ENCODE assay signal across 22 cellular contexts in genomic region chr2:166125557-166125956, GRCh38. TPM values are rescaled to one million over a fixed set of nuclear protein-coding genes. Genes with fewer than 3 reads are reported as not detected.
"Had no signal": no experiment of that assay in that cellular context is flagged by ENCODE, and none has a peak within 500 bp of the region (broad histone marks: within the 10 kb centered on the region; RNA-seq: fewer than 3 reads in every experiment).

No MANE protein-coding gene starts in this region.

- H3K27me3 ChIP-seq: colonic mucosa, gastrocnemius medialis, sigmoid colon, testis had no signal

- H3K4me3 ChIP-seq: colonic mucosa, gastrocnemius medialis, sigmoid colon, stomach, testis had no signal

- H3K27ac Mint-ChIP-seq: activated B cell treated with CpG ODN at 0.5 μM for 24 hours; activated CD4-positive, alpha-beta memory T cell treated with anti-CD3 and anti-CD28 coated beads, Interleukin-2, amount 10 ng/mL, durations not matched to agents 7 days and 5 days; activated CD8-positive, alpha-beta memory T cell treated with anti-CD3 and anti-CD28 coated beads, Interleukin-2, amount 10 ng/mL, durations not matched to agents 7 days and 5 days; activated naive CD8-positive, alpha-beta T cell treated with anti-CD3 and anti-CD28 coated beads for 36 hours; activated T-helper 17 cell treated with anti-CD3 and anti-CD28 coated beads, Interleukin-2, amount 50 U/mL, for 72 hours; natural killer cell; stimulated activated effector memory CD8-positive, alpha-beta T cell treated with anti-CD3 and anti-CD28 coated beads, Interleukin-12 subunit alpha, Interleukin-12 subunit beta, amount 100 ng/mL, for 72 hours; type B pancreatic cell had no signal

- ATAC-seq: activated CD8-positive, alpha-beta memory T cell treated with anti-CD3 and anti-CD28 coated beads, Interleukin-2, amount 10 ng/mL, durations not matched to agents 7 days and 5 days; activated T-helper 17 cell treated with anti-CD3 and anti-CD28 coated beads, Interleukin-2, amount 50 U/mL, for 72 hours; gastrocnemius medialis; left lobe of liver; natural killer cell; stimulated activated effector memory CD8-positive, alpha-beta T cell treated with anti-CD3 and anti-CD28 coated beads, Interleukin-12 subunit alpha, Interleukin-12 subunit beta, amount 100 ng/mL, for 72 hours had no signal

- H3K4me1 Mint-ChIP-seq: activated CD4-positive, alpha-beta memory T cell treated with anti-CD3 and anti-CD28 coated beads, Interleukin-2, amount 10 ng/mL, durations not matched to agents 7 days and 5 days; activated naive CD8-positive, alpha-beta T cell treated with anti-CD3 and anti-CD28 coated beads for 36 hours had no signal

- H3K27ac ChIP-seq: colonic mucosa, gastrocnemius medialis, sigmoid colon, stomach, testis had no signal

- H3K4me3 Mint-ChIP-seq: activated B cell treated with CpG ODN at 0.5 μM for 24 hours; activated CD4-positive, alpha-beta memory T cell treated with anti-CD3 and anti-CD28 coated beads, Interleukin-2, amount 10 ng/mL, durations not matched to agents 7 days and 5 days; activated CD8-positive, alpha-beta memory T cell treated with anti-CD3 and anti-CD28 coated beads, Interleukin-2, amount 10 ng/mL, durations not matched to agents 7 days and 5 days; activated naive CD8-positive, alpha-beta T cell treated with anti-CD3 and anti-CD28 coated beads for 36 hours; activated T-helper 17 cell treated with anti-CD3 and anti-CD28 coated beads, Interleukin-2, amount 50 U/mL, for 72 hours; natural killer cell; stimulated activated effector memory CD8-positive, alpha-beta T cell treated with anti-CD3 and anti-CD28 coated beads, Interleukin-12 subunit alpha, Interleukin-12 subunit beta, amount 100 ng/mL, for 72 hours; type B pancreatic cell had no signal

- DNase-seq: activated B cell treated with CpG ODN at 0.5 μM for 24 hours; activated CD4-positive, alpha-beta memory T cell treated with anti-CD3 and anti-CD28 coated beads, Interleukin-2, amount 10 ng/mL, durations not matched to agents 7 days and 5 days; activated CD4-positive, alpha-beta T cell treated with anti-CD3 and anti-CD28 coated beads for 4 hours; activated CD8-positive, alpha-beta memory T cell treated with anti-CD3 and anti-CD28 coated beads, Interleukin-2, amount 10 ng/mL, durations not matched to agents 7 days and 5 days; activated naive CD4-positive, alpha-beta T cell; activated naive CD8-positive, alpha-beta T cell treated with anti-CD3 and anti-CD28 coated beads for 36 hours; central memory CD4-positive, alpha-beta T cell; colonic mucosa; erythroblast; gastrocnemius medialis; kidney; natural killer cell; sigmoid colon; stimulated activated CD4-positive, alpha-beta T cell treated with anti-CD3 and anti-CD28 coated beads, Interleukin-4, amount 100 ng/mL, for 24 hours; stomach; T-helper 2 cell; testis had no signal

- H3K4me1 ChIP-seq: colonic mucosa, gastrocnemius medialis, testis had no signal

- H3K36me3 Mint-ChIP-seq: activated CD8-positive, alpha-beta memory T cell treated with anti-CD3 and anti-CD28 coated beads, Interleukin-2, amount 10 ng/mL, durations not matched to agents 7 days and 5 days; activated naive CD8-positive, alpha-beta T cell treated with anti-CD3 and anti-CD28 coated beads for 36 hours; natural killer cell; stimulated activated effector memory CD8-positive, alpha-beta T cell treated with anti-CD3 and anti-CD28 coated beads, Interleukin-12 subunit alpha, Interleukin-12 subunit beta, amount 100 ng/mL, for 72 hours; type B pancreatic cell had no signal

- H3K9me3 ChIP-seq: colonic mucosa, gastrocnemius medialis, sigmoid colon, stomach, testis had no signal

- H3K36me3 ChIP-seq: colonic mucosa, gastrocnemius medialis, sigmoid colon, stomach had no signal

- H3K9me3 Mint-ChIP-seq: activated B cell treated with CpG ODN at 0.5 μM for 24 hours; activated CD4-positive, alpha-beta memory T cell treated with anti-CD3 and anti-CD28 coated beads, Interleukin-2, amount 10 ng/mL, durations not matched to agents 7 days and 5 days; activated naive CD8-positive, alpha-beta T cell treated with anti-CD3 and anti-CD28 coated beads for 36 hours; activated T-helper 17 cell treated with anti-CD3 and anti-CD28 coated beads, Interleukin-2, amount 50 U/mL, for 72 hours; natural killer cell; stimulated activated effector memory CD8-positive, alpha-beta T cell treated with anti-CD3 and anti-CD28 coated beads, Interleukin-12 subunit alpha, Interleukin-12 subunit beta, amount 100 ng/mL, for 72 hours; type B pancreatic cell had no signal

RNA-seq across cellular contexts. Expression of gene SCN1A, which starts 2.3 kb away (rescaled TPM):
- total RNA-seq: activated B cell treated with CpG ODN at 0.5 μM for 24 hours; activated CD4-positive, alpha-beta memory T cell treated with anti-CD3 and anti-CD28 coated beads, Interleukin-2, amount 10 ng/mL, durations not matched to agents 7 days and 5 days; activated CD8-positive, alpha-beta memory T cell treated with anti-CD3 and anti-CD28 coated beads, Interleukin-2, amount 10 ng/mL, durations not matched to agents 7 days and 5 days; activated naive CD8-positive, alpha-beta T cell treated with anti-CD3 and anti-CD28 coated beads for 36 hours; activated T-helper 17 cell treated with anti-CD3 and anti-CD28 coated beads, Interleukin-2, amount 50 U/mL, for 72 hours; gastrocnemius medialis; kidney; mesenteric fat pad; natural killer cell had no signal
